1 cellular context compared by ENCODE assay signal in the genomic region with DNA sequence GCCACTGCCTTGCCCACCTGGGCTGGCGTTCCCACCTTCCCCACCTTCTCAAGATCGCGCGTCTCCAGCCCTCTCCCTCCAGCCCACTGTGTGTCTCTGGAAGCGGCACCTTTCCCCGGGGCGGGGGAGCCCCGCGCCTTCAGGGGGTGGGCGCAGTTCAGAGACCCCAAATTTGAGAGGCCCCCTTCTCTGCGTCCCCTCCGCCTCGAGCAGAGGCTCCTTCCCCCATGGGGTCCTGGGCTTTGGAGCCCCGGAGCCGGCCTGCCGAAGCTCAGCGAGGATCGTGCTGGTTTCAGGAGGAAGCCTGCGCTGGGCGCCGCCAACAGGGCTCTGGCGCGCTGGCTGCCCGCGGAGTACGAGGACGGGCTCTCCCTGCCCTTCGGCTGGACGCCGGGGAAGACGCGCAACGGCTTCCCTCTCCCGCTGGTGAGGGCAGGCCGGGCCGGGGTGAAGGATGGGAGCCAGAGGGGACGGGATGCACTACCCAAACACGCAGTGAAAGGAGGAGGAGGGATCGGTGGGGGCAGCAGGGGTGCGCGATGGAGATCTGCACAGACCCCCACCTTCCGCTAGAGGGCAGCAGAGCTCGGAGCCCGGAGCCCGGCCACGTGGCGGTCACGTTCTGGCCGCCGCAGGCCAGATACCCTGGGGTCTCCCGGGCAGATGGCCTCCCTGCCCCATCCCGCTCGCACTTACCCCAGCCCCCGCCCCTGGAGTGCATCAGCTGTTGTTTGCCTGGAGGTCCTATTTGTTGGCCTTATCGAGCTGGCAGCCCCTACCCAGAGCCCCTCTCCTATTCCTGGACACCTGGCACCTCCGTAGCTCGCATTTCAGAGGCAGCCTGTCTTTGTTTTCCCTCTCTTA.
TF ChIP-seq lines count a peak whose summit lies in the region.

No MANE protein-coding gene starts in this region.

TF ChIP-seq in K562, 482 proteins besides CTCF, POLR2A, EP300 and RAD21 (continued from another document and continues in another):
- TF ChIP-seq, protein P1, sequence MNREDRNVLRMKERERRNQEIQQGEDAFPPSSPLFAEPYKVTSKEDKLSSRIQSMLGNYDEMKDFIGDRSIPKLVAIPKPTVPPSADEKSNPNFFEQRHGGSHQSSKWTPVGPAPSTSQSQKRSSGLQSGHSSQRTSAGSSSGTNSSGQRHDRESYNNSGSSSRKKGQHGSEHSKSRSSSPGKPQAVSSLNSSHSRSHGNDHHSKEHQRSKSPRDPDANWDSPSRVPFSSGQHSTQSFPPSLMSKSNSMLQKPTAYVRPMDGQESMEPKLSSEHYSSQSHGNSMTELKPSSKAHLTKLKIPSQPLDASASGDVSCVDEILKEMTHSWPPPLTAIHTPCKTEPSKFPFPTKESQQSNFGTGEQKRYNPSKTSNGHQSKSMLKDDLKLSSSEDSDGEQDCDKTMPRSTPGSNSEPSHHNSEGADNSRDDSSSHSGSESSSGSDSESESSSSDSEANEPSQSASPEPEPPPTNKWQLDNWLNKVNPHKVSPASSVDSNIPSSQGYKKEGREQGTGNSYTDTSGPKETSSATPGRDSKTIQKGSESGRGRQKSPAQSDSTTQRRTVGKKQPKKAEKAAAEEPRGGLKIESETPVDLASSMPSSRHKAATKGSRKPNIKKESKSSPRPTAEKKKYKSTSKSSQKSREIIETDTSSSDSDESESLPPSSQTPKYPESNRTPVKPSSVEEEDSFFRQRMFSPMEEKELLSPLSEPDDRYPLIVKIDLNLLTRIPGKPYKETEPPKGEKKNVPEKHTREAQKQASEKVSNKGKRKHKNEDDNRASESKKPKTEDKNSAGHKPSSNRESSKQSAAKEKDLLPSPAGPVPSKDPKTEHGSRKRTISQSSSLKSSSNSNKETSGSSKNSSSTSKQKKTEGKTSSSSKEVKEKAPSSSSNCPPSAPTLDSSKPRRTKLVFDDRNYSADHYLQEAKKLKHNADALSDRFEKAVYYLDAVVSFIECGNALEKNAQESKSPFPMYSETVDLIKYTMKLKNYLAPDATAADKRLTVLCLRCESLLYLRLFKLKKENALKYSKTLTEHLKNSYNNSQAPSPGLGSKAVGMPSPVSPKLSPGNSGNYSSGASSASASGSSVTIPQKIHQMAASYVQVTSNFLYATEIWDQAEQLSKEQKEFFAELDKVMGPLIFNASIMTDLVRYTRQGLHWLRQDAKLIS (CRISPR knock-in tag; IDR thresholded peaks at IDR 0.05): peak; percentile 93
- TF ChIP-seq MAFG (tag; conservative IDR thresholded peaks at IDR 0.05) (no peak), SMAD2 (IDR thresholded peaks at IDR 0.05; ENCODE audit: low read depth, low read length) (no peak), NCOR1 (IDR thresholded peaks at IDR 0.05) (no peak), MCM3 (IDR thresholded peaks at IDR 0.05) (no peak), ZNF124 (CRISPR knock-in tag; IDR thresholded peaks at IDR 0.05) (0 out of 2 replicates have a peak, but pooled peaks have one; percentile 74), PURB (CRISPR knock-in tag; IDR thresholded peaks at IDR 0.05; ENCODE audit: low read depth) (no peak), GABPA (tag; conservative IDR thresholded peaks at IDR 0.05; ENCODE audit: low read depth) (no peak), MNT (conservative IDR thresholded peaks at IDR 0.05) (peak; percentile 93 to 97), ID3 (CRISPR knock-in tag; IDR thresholded peaks at IDR 0.05) (no peak), ID3 (tag; IDR thresholded peaks at IDR 0.05) (no peak), HNRNPLL (IDR thresholded peaks at IDR 0.05; ENCODE audit: low read depth, low read length, poor library complexity, severe bottlenecking) (no peak), CREB1 (IDR thresholded peaks at IDR 0.05) (no peak), CREB1 (CRISPR knock-in tag; IDR thresholded peaks at IDR 0.05) (peak; percentile 73), FOXA1 (IDR thresholded peaks at IDR 0.05; ENCODE audit: borderline replicate concordance) (no peak), NFATC3 (IDR thresholded peaks at IDR 0.05) (no peak), ZNF277 (CRISPR knock-in tag; IDR thresholded peaks at IDR 0.05; ENCODE audit: borderline replicate concordance) (no peak), ZNF347 (CRISPR knock-in tag; IDR thresholded peaks at IDR 0.05; ENCODE audit: low read depth) (no peak), ZNF324 (CRISPR knock-in tag; IDR thresholded peaks at IDR 0.05) (no peak), ZC3H8 (IDR thresholded peaks at IDR 0.05) (no peak), RB1 (IDR thresholded peaks at IDR 0.05; ENCODE audit: low read depth) (peak; percentile 45; the same call in 1 of the 2 replicates), IRF2 (CRISPR knock-in tag; IDR thresholded peaks at IDR 0.05) (0 out of 2 replicates have a peak, but pooled peaks have one; percentile 56), LEF1 (IDR thresholded peaks at IDR 0.05) (no peak), USF2 (CRISPR knock-in tag; IDR thresholded peaks at IDR 0.05) (peak; percentile 75), ZNF79 (CRISPR knock-in tag; IDR thresholded peaks at IDR 0.05; ENCODE audit: low read depth) (no peak), ZNF507 (tag; conservative IDR thresholded peaks at IDR 0.05) (no peak), ZNF668 (CRISPR knock-in tag; IDR thresholded peaks at IDR 0.05) (no peak), POLR2AphosphoS5 (IDR thresholded peaks at IDR 0.05; ENCODE audit: control insufficient read depth, insufficient read depth, low read depth, low read length) (no peak), ZNF76 (CRISPR knock-in tag; IDR thresholded peaks at IDR 0.05; ENCODE audit: borderline replicate concordance) (no peak), MBD2 (IDR thresholded peaks at IDR 0.05; ENCODE audit: borderline replicate concordance, low read depth) (no peak), CUX1 (CRISPR knock-in tag; IDR thresholded peaks at IDR 0.05) (no peak), YY1 (IDR thresholded peaks at IDR 0.05; ENCODE audit: borderline replicate concordance in 1 of 3, control insufficient read depth in 1 of 3, extremely low read depth in 1 of 3, insufficient read depth in 3 of 3, insufficient read length in 1 of 3, insufficient replicate concordance in 2 of 3, low read depth in 1 of 3, low read length in 2 of 3) (peak in 1 of 3 experiments; percentile 12), ZBTB34 (CRISPR knock-in tag; IDR thresholded peaks at IDR 0.05) (no peak), SUPT5H (IDR thresholded peaks at IDR 0.05) (no peak), SRSF1 (IDR thresholded peaks at IDR 0.05; ENCODE audit: low read depth, low read length) (no peak), CBX2 (IDR thresholded peaks at IDR 0.05; ENCODE audit: insufficient read depth, low read length, poor library complexity, severe bottlenecking) (no peak), MAFF (IDR thresholded peaks at IDR 0.05; ENCODE audit: low read length) (no peak), ZNF212 (CRISPR knock-in tag; IDR thresholded peaks at IDR 0.05) (no peak), STAT5A (IDR thresholded peaks at IDR 0.05; ENCODE audit: borderline replicate concordance, low read length) (no peak), CREBBP (IDR thresholded peaks at IDR 0.05; ENCODE audit: low read depth, low read length) (no peak)
- TF ChIP-seq, protein P2, sequence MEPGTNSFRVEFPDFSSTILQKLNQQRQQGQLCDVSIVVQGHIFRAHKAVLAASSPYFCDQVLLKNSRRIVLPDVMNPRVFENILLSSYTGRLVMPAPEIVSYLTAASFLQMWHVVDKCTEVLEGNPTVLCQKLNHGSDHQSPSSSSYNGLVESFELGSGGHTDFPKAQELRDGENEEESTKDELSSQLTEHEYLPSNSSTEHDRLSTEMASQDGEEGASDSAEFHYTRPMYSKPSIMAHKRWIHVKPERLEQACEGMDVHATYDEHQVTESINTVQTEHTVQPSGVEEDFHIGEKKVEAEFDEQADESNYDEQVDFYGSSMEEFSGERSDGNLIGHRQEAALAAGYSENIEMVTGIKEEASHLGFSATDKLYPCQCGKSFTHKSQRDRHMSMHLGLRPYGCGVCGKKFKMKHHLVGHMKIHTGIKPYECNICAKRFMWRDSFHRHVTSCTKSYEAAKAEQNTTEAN (CRISPR knock-in tag; IDR thresholded peaks at IDR 0.05): no peak; the same call in 1 of the 2 replicates
- TF ChIP-seq, protein P3, sequence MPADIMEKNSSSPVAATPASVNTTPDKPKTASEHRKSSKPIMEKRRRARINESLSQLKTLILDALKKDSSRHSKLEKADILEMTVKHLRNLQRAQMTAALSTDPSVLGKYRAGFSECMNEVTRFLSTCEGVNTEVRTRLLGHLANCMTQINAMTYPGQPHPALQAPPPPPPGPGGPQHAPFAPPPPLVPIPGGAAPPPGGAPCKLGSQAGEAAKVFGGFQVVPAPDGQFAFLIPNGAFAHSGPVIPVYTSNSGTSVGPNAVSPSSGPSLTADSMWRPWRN (IDR thresholded peaks at IDR 0.05; ENCODE audit: low read depth): peak; percentile 85
